ENCODE assay signal across 20 cellular contexts in genomic region chr1:167510244-167510643, GRCh38. TPM values are rescaled to one million over a fixed set of nuclear protein-coding genes. Genes with fewer than 3 reads are reported as not detected.
DNase-seq lines count a peak whose midpoint lies in the region; ATAC-seq lines count a peak whose summit lies in the region.
"Had no signal": no experiment of that assay in that cellular context is flagged by ENCODE, and none has a peak within 500 bp of the region (broad histone marks: within the 10 kb centered on the region; RNA-seq: fewer than 3 reads in every experiment).

No MANE protein-coding gene starts in this region.

- no peaks in the 10 kb centered on the region for H3K27me3 Mint-ChIP-seq in activated T-cell treated with anti-CD3 and anti-CD28 coated beads, Interleukin-2, amount 50 U/mL, for 4 hours (ENCODE audit: low read depth)
- no peaks in the 10 kb centered on the region for H3K27me3 Mint-ChIP-seq in activated naive CD8-positive, alpha-beta T cell treated with anti-CD3 and anti-CD28 coated beads, Interleukin-2, amount 10 ng/mL, durations not matched to agents 7 days and 5 days
- H3K27me3 Mint-ChIP-seq in stimulated activated memory B cell treated with anti-CD40 and anti-IgM and Interleukin-4, amounts not matched to agents 10 μg/mL and 1 μg/mL and 100 μg/mL, for 72 hours: peaks cover 58% of the 10 kb centered on the region

- H3K27ac Mint-ChIP-seq in activated naive CD8-positive, alpha-beta T cell treated with anti-CD3 and anti-CD28 coated beads, Interleukin-2, amount 10 ng/mL, durations not matched to agents 7 days and 5 days: peak overlapping the region; percentile 79
- no peak overlapping the region for H3K27ac Mint-ChIP-seq in stimulated activated memory B cell treated with anti-CD40 and anti-IgM and Interleukin-4, amounts not matched to agents 10 μg/mL and 1 μg/mL and 100 μg/mL, for 72 hours

- no peak for DNase-seq in activated T-cell treated with anti-CD3 and anti-CD28 coated beads, Interleukin-2, amount 50 U/mL, for 4 hours
- DNase-seq in activated T-cell treated with anti-CD3 and anti-CD28 coated beads for 4 hours (no peak), NCI-H69 (lab: John Stamatoyannopoulos, UW) (peak; percentile 53)
- no peak for DNase-seq in activated naive CD8-positive, alpha-beta T cell treated with anti-CD3 and anti-CD28 coated beads, Interleukin-2, amount 10 ng/mL, durations not matched to agents 7 days and 5 days
- DNase-seq: activated CD4-positive, alpha-beta T cell treated with anti-CD3 and anti-CD28 coated beads for 48 hours; cerebellar nuclear complex; effector CD8-positive, alpha-beta T cell; HCEC 1CT; heart left ventricle; lower lobe of right lung; NCI-H2081 treated with DMSO at 0.1 percent for 48 hours; pancreas; SIG-M5; stimulated activated CD4-positive, alpha-beta T cell treated with anti-CD3 and anti-CD28 coated beads, Interleukin-2, amount 100 ng/mL, for 24 hours; substantia nigra had no signal

- peak; percentile 18 to 28 for ATAC-seq in activated T-cell treated with anti-CD3 and anti-CD28 coated beads, Interleukin-2, amount 50 U/mL, for 4 hours
- ATAC-seq in activated naive CD8-positive, alpha-beta T cell treated with anti-CD3 and anti-CD28 coated beads, Interleukin-2, amount 10 ng/mL, durations not matched to agents 7 days and 5 days (ENCODE audit: low read depth): no peak
- peak; percentile 54 for ATAC-seq in stimulated activated memory B cell treated with anti-CD40 and anti-IgM and Interleukin-4, amounts not matched to agents 10 μg/mL and 1 μg/mL and 100 μg/mL, for 72 hours
- ATAC-seq in HG03025 (IDR thresholded peaks at IDR 0.05; ENCODE audit: low FRiP score, unreplicated experiment) (no peak), GM21786 (IDR thresholded peaks at IDR 0.05; ENCODE audit: unreplicated experiment) (no peak), HG03095 (IDR thresholded peaks at IDR 0.05; ENCODE audit: unreplicated experiment) (no peak)
- ATAC-seq: heart left ventricle, lower lobe of right lung, pancreas had no signal

- POLR2A ChIA-PET in activated naive CD8-positive, alpha-beta T cell treated with anti-CD3 and anti-CD28 coated beads, Interleukin-2, amount 10 ng/mL, durations not matched to agents 7 days and 5 days (lab: Charles Lee): interaction anchor here (1.0 to 1.3 kb wide), 3 partner anchors 9 to 27 kb away, joined by 3 to 4 read pairs (median 3); no protein-coding TSS in a partner anchor

- H3K9me3 Mint-ChIP-seq in activated T-cell treated with anti-CD3 and anti-CD28 coated beads, Interleukin-2, amount 50 U/mL, for 4 hours: no peaks in the 10 kb centered on the region
- H3K9me3 Mint-ChIP-seq in activated naive CD8-positive, alpha-beta T cell treated with anti-CD3 and anti-CD28 coated beads, Interleukin-2, amount 10 ng/mL, durations not matched to agents 7 days and 5 days: no peaks in the 10 kb centered on the region
- H3K9me3 Mint-ChIP-seq in stimulated activated memory B cell treated with anti-CD40 and anti-IgM and Interleukin-4, amounts not matched to agents 10 μg/mL and 1 μg/mL and 100 μg/mL, for 72 hours: no peaks in the 10 kb centered on the region

- peaks cover 83% of the 10 kb centered on the region for H3K4me1 Mint-ChIP-seq in activated T-cell treated with anti-CD3 and anti-CD28 coated beads, Interleukin-2, amount 50 U/mL, for 4 hours (ENCODE audit: low read depth)
- peaks cover 72% of the 10 kb centered on the region for H3K4me1 Mint-ChIP-seq in activated naive CD8-positive, alpha-beta T cell treated with anti-CD3 and anti-CD28 coated beads, Interleukin-2, amount 10 ng/mL, durations not matched to agents 7 days and 5 days
- H3K4me1 Mint-ChIP-seq in stimulated activated memory B cell treated with anti-CD40 and anti-IgM and Interleukin-4, amounts not matched to agents 10 μg/mL and 1 μg/mL and 100 μg/mL, for 72 hours: no peaks in the 10 kb centered on the region

- peaks cover 35% of the 10 kb centered on the region for H3K36me3 Mint-ChIP-seq in activated T-cell treated with anti-CD3 and anti-CD28 coated beads, Interleukin-2, amount 50 U/mL, for 4 hours (ENCODE audit: insufficient read depth)
- H3K36me3 Mint-ChIP-seq in activated naive CD8-positive, alpha-beta T cell treated with anti-CD3 and anti-CD28 coated beads, Interleukin-2, amount 10 ng/mL, durations not matched to agents 7 days and 5 days: peaks cover 66% of the 10 kb centered on the region
- no peaks in the 10 kb centered on the region for H3K36me3 Mint-ChIP-seq in stimulated activated memory B cell treated with anti-CD40 and anti-IgM and Interleukin-4, amounts not matched to agents 10 μg/mL and 1 μg/mL and 100 μg/mL, for 72 hours

- peak overlapping the region; percentile 79 for H3K4me3 Mint-ChIP-seq in activated T-cell treated with anti-CD3 and anti-CD28 coated beads, Interleukin-2, amount 50 U/mL, for 4 hours
- peak overlapping the region; percentile 59 for H3K4me3 Mint-ChIP-seq in activated naive CD8-positive, alpha-beta T cell treated with anti-CD3 and anti-CD28 coated beads, Interleukin-2, amount 10 ng/mL, durations not matched to agents 7 days and 5 days
- H3K4me3 Mint-ChIP-seq in stimulated activated memory B cell treated with anti-CD40 and anti-IgM and Interleukin-4, amounts not matched to agents 10 μg/mL and 1 μg/mL and 100 μg/mL, for 72 hours: no peak overlapping the region

RNA-seq across cellular contexts. Expression of gene CD247, which starts 8.1 kb away (rescaled TPM):
- 10 to 100 TPM; 63.7 to 93.5 (median 73.2) TPM for total RNA-seq in activated T-cell treated with anti-CD3 and anti-CD28 coated beads, Interleukin-2, amount 50 U/mL, for 4 hours
- 100 to 1,000 TPM; 252 to 276 TPM for total RNA-seq in activated naive CD8-positive, alpha-beta T cell treated with anti-CD3 and anti-CD28 coated beads, Interleukin-2, amount 10 ng/mL, durations not matched to agents 7 days and 5 days
- total RNA-seq: fibroblast of lung had no signal

RNA-seq across cellular contexts. Expression of gene CREG1, which starts 43.3 kb away (rescaled TPM):
- 10 to 100 TPM; 12.5 to 14.5 (median 14.3) TPM for total RNA-seq in activated T-cell treated with anti-CD3 and anti-CD28 coated beads, Interleukin-2, amount 50 U/mL, for 4 hours
- total RNA-seq in activated naive CD8-positive, alpha-beta T cell treated with anti-CD3 and anti-CD28 coated beads, Interleukin-2, amount 10 ng/mL, durations not matched to agents 7 days and 5 days: 10 to 100 TPM in 1 of 2 experiments, 1 to 10 TPM in 1; 9.8 to 11.2 TPM

Comparison
In these comparisons a context has a peak if more than half of its experiments do, and no peak if none do; other contexts are left out.
1. ATAC-seq: peak in activated T-cell treated with anti-CD3 and anti-CD28 coated beads, Interleukin-2, amount 50 U/mL, for 4 hours (2 of 2) and stimulated activated memory B cell treated with anti-CD40 and anti-IgM and Interleukin-4, amounts not matched to agents 10 μg/mL and 1 μg/mL and 100 μg/mL, for 72 hours (single experiment); none in activated naive CD8-positive, alpha-beta T cell treated with anti-CD3 and anti-CD28 coated beads, Interleukin-2, amount 10 ng/mL, durations not matched to agents 7 days and 5 days (single experiment), HG03025 (single experiment), GM21786 (single experiment) and HG03095 (single experiment).